ENCODE assay signal across 24 cellular contexts in genomic region chr10:96263684-96264083, GRCh38.
DNase-seq lines count a peak whose midpoint lies in the region; ATAC-seq, FAIRE-seq and TF ChIP-seq lines count a peak whose summit lies in the region.
"Had no signal": no experiment of that assay in that cellular context is flagged by ENCODE, and none has a peak within 500 bp of the region (broad histone marks: within the 10 kb centered on the region; RNA-seq: fewer than 3 reads in every experiment).

No MANE protein-coding gene starts in this region.

- H3K27me3 ChIP-seq in OCI-LY1 (ENCODE audit: insufficient read depth, low read length) = no peaks in the 10 kb centered on the region
- H3K27me3 ChIP-seq in mucosa of stomach (ENCODE audit: control insufficient read depth, insufficient read depth, low read length) = no peaks in the 10 kb centered on the region
- H3K27me3 ChIP-seq: colonic mucosa, upper lobe of right lung had no signal

- peak; percentile 42 for FAIRE-seq in GM19239 (lab: Jason Lieb, UNC)
- FAIRE-seq: endothelial cell of umbilical vein had no signal

- peaks cover 70% of the 10 kb centered on the region for H3K36me3 ChIP-seq in OCI-LY1 (ENCODE audit: insufficient read depth, low read length)
- no peaks in the 10 kb centered on the region for H3K36me3 ChIP-seq in mucosa of stomach (ENCODE audit: control insufficient read depth, insufficient read depth, low read length)
- H3K36me3 ChIP-seq: colonic mucosa, upper lobe of right lung had no signal

- H3K27ac Mint-ChIP-seq in nephron progenitor cell = no peak overlapping the region
- H3K27ac Mint-ChIP-seq: activated CD4-positive, alpha-beta T cell treated with anti-CD3 and anti-CD28 coated beads, Interleukin-2, amount 10 ng/mL, durations not matched to agents 7 days and 5 days; activated T-helper 1 cell treated with anti-CD3 and anti-CD28 coated beads, Interleukin-12 subunit alpha, Interleukin-12 subunit beta, Interleukin-2, Interleukin-4 antibody, amounts not matched to agents 30 ng/mL and 10 ng/mL and 1 ng/mL, durations not matched to agents 14 hours and 24 hours and 36 hours; T-helper 2 cell treated with Interferon-gamma antibody and Interleukin-4, amounts not matched to agents 5 μg/mL and 100 μg/mL, for 36 hours had no signal

- no peak overlapping the region for H2AFZ ChIP-seq in OCI-LY1 (ENCODE audit: low read length)

- H3F3A ChIP-seq in OCI-LY1 (ENCODE audit: insufficient read depth, low read length) = 0 out of 2 replicates have a peak, but pooled peaks cover 3% of the 10 kb centered on the region

- H3K9me3 Mint-ChIP-seq in nephron progenitor cell = no peaks in the 10 kb centered on the region
- H3K9me3 Mint-ChIP-seq: activated CD4-positive, alpha-beta T cell treated with anti-CD3 and anti-CD28 coated beads, Interleukin-2, amount 10 ng/mL, durations not matched to agents 7 days and 5 days; activated T-helper 1 cell treated with anti-CD3 and anti-CD28 coated beads, Interleukin-12 subunit alpha, Interleukin-12 subunit beta, Interleukin-2, Interleukin-4 antibody, amounts not matched to agents 30 ng/mL and 10 ng/mL and 1 ng/mL, durations not matched to agents 14 hours and 24 hours and 36 hours; neural crest cell; T-helper 2 cell treated with Interferon-gamma antibody and Interleukin-4, amounts not matched to agents 5 μg/mL and 100 μg/mL, for 36 hours had no signal

- peaks cover 15% of the 10 kb centered on the region for H3K27me3 Mint-ChIP-seq in nephron progenitor cell (ENCODE audit: low read depth, poor library complexity)
- H3K27me3 Mint-ChIP-seq: activated CD4-positive, alpha-beta T cell treated with anti-CD3 and anti-CD28 coated beads, Interleukin-2, amount 10 ng/mL, durations not matched to agents 7 days and 5 days had no signal

- H3K9me3 ChIP-seq in OCI-LY1 (ENCODE audit: low read length) (no peaks in the 10 kb centered on the region), mucosa of stomach (ENCODE audit: control insufficient read depth, low read length) (no peaks in the 10 kb centered on the region)
- H3K9me3 ChIP-seq: colonic mucosa, SK-N-SH, upper lobe of right lung had no signal

- peaks cover 86% of the 10 kb centered on the region for H3K79me2 ChIP-seq in OCI-LY1 (ENCODE audit: insufficient read depth, low read length)

- TF ChIP-seq CTCF in OCI-LY1 (IDR thresholded peaks at IDR 0.05; ENCODE audit: low read length) = no peak
- TF ChIP-seq CTCF in nephron progenitor cell (IDR thresholded peaks at IDR 0.05) = no peak

- peak overlapping the region; percentile 72 for H3K27ac ChIP-seq in OCI-LY1 (ENCODE audit: low read depth, low read length, poor library complexity, severe bottlenecking)
- H3K27ac ChIP-seq: colonic mucosa, upper lobe of right lung had no signal

- H3K4me3 Mint-ChIP-seq in nephron progenitor cell = no peak overlapping the region
- H3K4me3 Mint-ChIP-seq: activated CD4-positive, alpha-beta T cell treated with anti-CD3 and anti-CD28 coated beads, Interleukin-2, amount 10 ng/mL, durations not matched to agents 7 days and 5 days; activated T-helper 1 cell treated with anti-CD3 and anti-CD28 coated beads, Interleukin-12 subunit alpha, Interleukin-12 subunit beta, Interleukin-2, Interleukin-4 antibody, amounts not matched to agents 30 ng/mL and 10 ng/mL and 1 ng/mL, durations not matched to agents 14 hours and 24 hours and 36 hours; neural crest cell; T-helper 2 cell treated with Interferon-gamma antibody and Interleukin-4, amounts not matched to agents 5 μg/mL and 100 μg/mL, for 36 hours had no signal

- no peaks in the 10 kb centered on the region for H3K4me1 Mint-ChIP-seq in nephron progenitor cell
- H3K4me1 Mint-ChIP-seq: activated CD4-positive, alpha-beta T cell treated with anti-CD3 and anti-CD28 coated beads, Interleukin-2, amount 10 ng/mL, durations not matched to agents 7 days and 5 days had no signal

- peak overlapping the region; percentile 39; the same call in 1 of the 2 replicates for H3K9ac ChIP-seq in OCI-LY1 (ENCODE audit: low read length)
- peak overlapping the region; percentile 3 for H3K9ac ChIP-seq in mucosa of stomach (ENCODE audit: low read length)
- H3K9ac ChIP-seq: SK-N-SH had no signal

- peak overlapping the region; percentile 37 for H3K4me3 ChIP-seq in OCI-LY1 (ENCODE audit: low read depth, low read length, poor library complexity, severe bottlenecking)
- no peak overlapping the region for H3K4me3 ChIP-seq in mucosa of stomach (ENCODE audit: low read length)
- H3K4me3 ChIP-seq: colonic mucosa, upper lobe of right lung had no signal

- ATAC-seq in GM21423 (IDR thresholded peaks at IDR 0.05; ENCODE audit: unreplicated experiment) = no peak
- ATAC-seq: upper lobe of right lung had no signal

- no peaks in the 10 kb centered on the region for H3K36me3 Mint-ChIP-seq in nephron progenitor cell (ENCODE audit: low read depth)

- no peaks in the 10 kb centered on the region for H4K20me1 ChIP-seq in OCI-LY1 (ENCODE audit: insufficient read depth, low read length)

- DNase-seq in Ammon's horn (ENCODE audit: low spot score) = peak; percentile 38
- DNase-seq in GM19239 (ENCODE audit: insufficient read length, low spot score) = no peak
- DNase-seq in stimulated activated CD4-positive, alpha-beta T cell treated with anti-CD3 and anti-CD28 coated beads, Interleukin-15, amount 100 ng/mL, for 24 hours = no peak
- DNase-seq in nephron progenitor cell = no peak
- no peak for DNase-seq in kidney tubule cell (ENCODE audit: low spot score)
- DNase-seq: 8988T; activated CD4-positive, alpha-beta T cell treated with anti-CD3 and anti-CD28 coated beads, Interleukin-2, amount 10 ng/mL, durations not matched to agents 7 days and 5 days; activated naive CD4-positive, alpha-beta T cell treated with anti-CD3 and anti-CD28 coated beads, Interleukin-2, amount 50 U/mL, for 16 hours; colonic mucosa; GF-D8; islet precursor cell; NCI-H1092 treated with DMSO at 0.1 percent for 48 hours; NCI-H187 treated with DMSO at 0.1 percent for 48 hours; NCI-H69; posterior cingulate gyrus; SK-N-SH; upper lobe of right lung had no signal

- H3K4me1 ChIP-seq in OCI-LY1 (ENCODE audit: insufficient read depth, low read length, severe bottlenecking) (peaks cover 97% of the 10 kb centered on the region), mucosa of stomach (ENCODE audit: control insufficient read depth, insufficient read depth, low read length) (peaks cover 76% of the 10 kb centered on the region)

- H3K9me2 ChIP-seq in OCI-LY1 (ENCODE audit: low read depth, low read length) = no peaks in the 10 kb centered on the region
- H3K9me2 ChIP-seq: SK-N-SH had no signal

- peak overlapping the region; percentile 58 for H3K4me2 ChIP-seq in OCI-LY1 (ENCODE audit: low read length)
- H3K4me2 ChIP-seq: SK-N-SH had no signal
